In the genomic region with DNA sequence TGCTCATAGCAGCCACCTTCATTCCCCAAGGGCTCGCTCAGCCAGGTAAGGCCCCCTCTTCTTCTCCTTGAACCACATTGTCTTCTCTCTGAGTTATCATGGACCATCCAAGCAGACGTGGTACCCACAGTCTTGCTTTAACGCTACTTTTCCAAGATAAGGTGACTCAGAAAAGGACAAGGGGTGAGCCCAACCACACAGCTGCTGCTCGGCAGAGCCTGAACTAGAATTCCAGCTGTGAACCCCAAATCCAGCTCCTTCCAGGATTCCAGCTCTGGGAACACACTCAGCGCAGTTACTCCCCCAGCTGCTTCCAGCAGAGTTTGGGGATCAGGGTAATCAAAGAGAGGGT, we compare ENCODE assay signal across 9 cellular contexts. TPM values are rescaled to one million over a fixed set of nuclear protein-coding genes. Genes with fewer than 3 reads are reported as not detected.
DNase-seq lines count a peak whose midpoint lies in the region; ATAC-seq and TF ChIP-seq lines count a peak whose summit lies in the region.
"Had no signal": no experiment of that assay in that cellular context is flagged by ENCODE, and none has a peak within 500 bp of the region (broad histone marks: within the 10 kb centered on the region; RNA-seq: fewer than 3 reads in every experiment).

No MANE protein-coding gene starts in this region.

- TF ChIP-seq CTCF in CD14-positive monocyte (IDR thresholded peaks at IDR 0.05) = no peak

- H3K9me3 Mint-ChIP-seq in CD14-positive monocyte = peaks cover 0 to 4% (median 0%) of the 10 kb centered on the region in 7 donors
- H3K9me3 Mint-ChIP-seq in activated naive CD4-positive, alpha-beta T cell treated with anti-CD3 and anti-CD28 coated beads, Interleukin-2, amount 10 ng/mL, durations not matched to agents 7 days and 5 days = no peaks in the 10 kb centered on the region
- H3K9me3 Mint-ChIP-seq: stimulated activated naive CD8-positive, alpha-beta T cell treated with anti-CD3 and anti-CD28 coated beads, Interleukin-15, Interleukin-2, amounts not matched to agents 100 ng/mL and 50 ng/mL, for 24 hours had no signal

- H3K27me3 ChIP-seq in adipocyte (replicated peaks; ENCODE audit: control insufficient read depth, insufficient read depth, low read length) (no peaks in the 10 kb centered on the region), right cardiac atrium (ENCODE audit: control insufficient read depth, insufficient read depth) (no peaks in the 10 kb centered on the region)

- H3K9me3 ChIP-seq in adipocyte (ENCODE audit: control insufficient read depth, low read length) = no peaks in the 10 kb centered on the region
- no peaks in the 10 kb centered on the region for H3K9me3 ChIP-seq in right cardiac atrium (ENCODE audit: control insufficient read depth, low read length)

- 21% methylated on average over 5 of the region's 5 CpGs for WGBS in right cardiac atrium

- peak overlapping the region; percentile 84 for H3K27ac ChIP-seq in right cardiac atrium (ENCODE audit: low read length)

- H3K4me3 Mint-ChIP-seq in CD14-positive monocyte = peak overlapping the region; percentile 61 to 83
- no peak overlapping the region for H3K4me3 Mint-ChIP-seq in activated naive CD4-positive, alpha-beta T cell treated with anti-CD3 and anti-CD28 coated beads, Interleukin-2, amount 10 ng/mL, durations not matched to agents 7 days and 5 days
- H3K4me3 Mint-ChIP-seq: stimulated activated naive CD8-positive, alpha-beta T cell treated with anti-CD3 and anti-CD28 coated beads, Interleukin-15, Interleukin-2, amounts not matched to agents 100 ng/mL and 50 ng/mL, for 24 hours had no signal

- H3K4me1 ChIP-seq in adipocyte (ENCODE audit: control insufficient read depth, insufficient read depth, low read length) = peaks cover 68% of the 10 kb centered on the region
- H3K4me1 ChIP-seq in right cardiac atrium (ENCODE audit: control insufficient read depth, insufficient read depth, low read length) = peaks cover 37% of the 10 kb centered on the region

- H3K27me3 Mint-ChIP-seq in CD14-positive monocyte (ENCODE audit: low read depth in 3 of 3) = peaks cover 0 to 6% (median 3%) of the 10 kb centered on the region in 3 donors
- peaks cover 48% of the 10 kb centered on the region for H3K27me3 Mint-ChIP-seq in activated naive CD4-positive, alpha-beta T cell treated with anti-CD3 and anti-CD28 coated beads, Interleukin-2, amount 10 ng/mL, durations not matched to agents 7 days and 5 days

- intact Hi-C loops in CD14-positive monocyte (cut with micrococcal nuclease) (loop anchor here (5.0 to 10.0 kb wide), 3 partner anchors 33 to 107 kb away; a partner anchor contains a TSS), right cardiac atrium (cut with DNase I) (no loop called here)

- CTCF ChIA-PET in activated naive CD4-positive, alpha-beta T cell treated with anti-CD3 and anti-CD28 coated beads, Interleukin-2, amount 10 ng/mL, durations not matched to agents 7 days and 5 days (lab: Charles Lee) = no interaction called here

- DNase-seq in CD14-positive monocyte (ENCODE audit: low spot score) (no peak), adipocyte (ENCODE audit: low read depth) (no peak), right cardiac atrium (no peak), renal cortical epithelial cell (ENCODE audit: low read depth) (peak; percentile 25), NCI-H2029 treated with DMSO at 0.1 percent for 48 hours (lab: John Stamatoyannopoulos, UW) (no peak), NCI-H1436 treated with DMSO at 0.1 percent for 48 hours (lab: John Stamatoyannopoulos, UW) (no peak)
- no peak for DNase-seq in activated naive CD4-positive, alpha-beta T cell treated with anti-CD3 and anti-CD28 coated beads, Interleukin-2, amount 10 ng/mL, durations not matched to agents 7 days and 5 days

- no peaks in the 10 kb centered on the region for H3K36me3 ChIP-seq in adipocyte (ENCODE audit: control insufficient read depth, insufficient read depth, low read length, severe bottlenecking)

- peak overlapping the region; percentile 89 for H3K9ac ChIP-seq in adipocyte (ENCODE audit: low read length)

- H3K27ac Mint-ChIP-seq in CD14-positive monocyte = peak overlapping the region in 5 of 7 donors; percentile 19 to 71 (median 68)
- H3K27ac Mint-ChIP-seq in activated naive CD4-positive, alpha-beta T cell treated with anti-CD3 and anti-CD28 coated beads, Interleukin-2, amount 10 ng/mL, durations not matched to agents 7 days and 5 days = no peak overlapping the region
- H3K27ac Mint-ChIP-seq: stimulated activated naive CD8-positive, alpha-beta T cell treated with anti-CD3 and anti-CD28 coated beads, Interleukin-15, Interleukin-2, amounts not matched to agents 100 ng/mL and 50 ng/mL, for 24 hours had no signal

- peak overlapping the region; percentile 85 for H3K4me3 ChIP-seq in adipocyte (ENCODE audit: low read length)
- peak overlapping the region; percentile 36 for H3K4me3 ChIP-seq in right cardiac atrium (ENCODE audit: low read length)

- H3K36me3 Mint-ChIP-seq in CD14-positive monocyte = peaks cover 3 to 13% of the 10 kb centered on the region in 2 donors
- no peaks in the 10 kb centered on the region for H3K36me3 Mint-ChIP-seq in activated naive CD4-positive, alpha-beta T cell treated with anti-CD3 and anti-CD28 coated beads, Interleukin-2, amount 10 ng/mL, durations not matched to agents 7 days and 5 days

- ATAC-seq in right cardiac atrium (no peak), GM21737 (IDR thresholded peaks at IDR 0.05; ENCODE audit: unreplicated experiment) (no peak)

- peaks cover 52% of the 10 kb centered on the region for H3K4me1 Mint-ChIP-seq in CD14-positive monocyte
- H3K4me1 Mint-ChIP-seq in activated naive CD4-positive, alpha-beta T cell treated with anti-CD3 and anti-CD28 coated beads, Interleukin-2, amount 10 ng/mL, durations not matched to agents 7 days and 5 days = no peaks in the 10 kb centered on the region

RNA-seq across cellular contexts. Expression of a gene that starts 0.3 kb away (rescaled TPM):
- polyA plus RNA-seq in CD14-positive monocyte (10 to 100 TPM; 17.7 to 44.9 TPM), right cardiac atrium (93.8 TPM)
- total RNA-seq in right cardiac atrium (100 to 1,000 TPM in 1 of 4 donors, 10 to 100 TPM in 3; 24.7 to 211 (median 51.7) TPM), renal cortical epithelial cell (29.2 and 148 TPM in 2 replicates)

RNA-seq across cellular contexts. Expression of a gene that starts 14.7 kb away (rescaled TPM):
- polyA plus RNA-seq in CD14-positive monocyte = under 1 TPM; 0.25 to 0.38 TPM
- total RNA-seq in right cardiac atrium = not detected
- not detected for polyA plus RNA-seq in right cardiac atrium
- total RNA-seq in renal cortical epithelial cell = not detected in 2 replicates

RNA-seq across cellular contexts. Expression of a gene that starts 30.2 kb away (rescaled TPM):
- polyA plus RNA-seq in CD14-positive monocyte (not detected), right cardiac atrium (0.36 TPM)
- total RNA-seq in right cardiac atrium (1 to 10 TPM in 1 of 4 donors, under 1 TPM in 3; 0.21 to 5.5 (median 0.82) TPM), renal cortical epithelial cell (not detected in 2 replicates)

Comparison
In these comparisons a context has a peak if more than half of its experiments do, and no peak if none do; other contexts are left out.
1. intact Hi-C loops: an anchor here in CD14-positive monocyte (5.0 to 10.0 kb wide); none called in right cardiac atrium.